In genomic region chr9:10704720-10705119, GRCh38 we compare ENCODE assay signal across 16 cellular contexts.
DNase-seq lines count a peak whose midpoint lies in the region; ATAC-seq and TF ChIP-seq lines count a peak whose summit lies in the region.
"Had no signal": no experiment of that assay in that cellular context is flagged by ENCODE, and none has a peak within 500 bp of the region (broad histone marks: within the 10 kb centered on the region; RNA-seq: fewer than 3 reads in every experiment).

No MANE protein-coding gene starts in this region.

- intact Hi-C loops in upper lobe of right lung (cut with DNase I), result no loop called here

- H3K4me1 ChIP-seq in HUES64 (ENCODE audit: insufficient read depth, low read length) (peaks cover 6% of the 10 kb centered on the region; the same call in 1 of the 2 replicates), upper lobe of right lung (no peaks in the 10 kb centered on the region)
- H3K4me1 ChIP-seq: gastrocnemius medialis, neural progenitor cell, psoas muscle, SJCRH30 had no signal

- TF ChIP-seq CTCF in upper lobe of right lung (IDR thresholded peaks at IDR 0.05), result no peak

- H3K27me3 ChIP-seq in HUES64 (ENCODE audit: insufficient read depth, low read length), result no peaks in the 10 kb centered on the region
- H3K27me3 ChIP-seq in upper lobe of right lung, result no peaks in the 10 kb centered on the region
- H3K27me3 ChIP-seq: gastrocnemius medialis, neural progenitor cell, SJCRH30 had no signal

- H3K4me3 ChIP-seq in HUES64 (ENCODE audit: low read length), result no peak overlapping the region
- no peak overlapping the region for H3K4me3 ChIP-seq in upper lobe of right lung
- H3K4me3 ChIP-seq: gastrocnemius medialis, neural progenitor cell, psoas muscle, SJCRH30 had no signal

- H3K27ac ChIP-seq in HUES64 (ENCODE audit: low read depth, low read length), result peak overlapping the region; percentile 30; the same call in 1 of the 2 replicates
- no peak overlapping the region for H3K27ac ChIP-seq in upper lobe of right lung
- H3K27ac ChIP-seq: gastrocnemius medialis, neural progenitor cell, psoas muscle, SJCRH30 had no signal

- H3K9ac ChIP-seq in HUES64 (ENCODE audit: low read depth, low read length), result no peak overlapping the region
- H3K9ac ChIP-seq: neural progenitor cell had no signal

- H3K36me3 ChIP-seq in HUES64 (ENCODE audit: insufficient read depth, low read length) (no peaks in the 10 kb centered on the region), upper lobe of right lung (no peaks in the 10 kb centered on the region)
- H3K36me3 ChIP-seq: gastrocnemius medialis, neural progenitor cell, SJCRH30 had no signal

- DNase-seq in brain pericyte (ENCODE audit: low read depth, low spot score) (peak; percentile 11), iris pigment epithelial cell (ENCODE audit: low read depth) (peak; percentile 47), upper lobe of right lung (no peak), NCI-H1092 (lab: John Stamatoyannopoulos, UW) (no peak)
- DNase-seq: activated CD4-positive, alpha-beta T cell treated with anti-CD3 and anti-CD28 coated beads, Interleukin-2, amount 50 U/mL, for 1 hour; CD8-positive, alpha-beta T cell; gastrocnemius medialis; left ventricle myocardium superior; NCI-H187 treated with DMSO at 0.1 percent for 48 hours; NCI-H226; psoas muscle; SJCRH30 had no signal

- ATAC-seq in upper lobe of right lung (peak; percentile 82), GM21737 (IDR thresholded peaks at IDR 0.05; ENCODE audit: unreplicated experiment) (no peak), GM18867 (IDR thresholded peaks at IDR 0.05; ENCODE audit: unreplicated experiment) (no peak)
- ATAC-seq: CD8-positive, alpha-beta T cell; gastrocnemius medialis; left ventricle myocardium superior; psoas muscle had no signal

- H3K9me3 ChIP-seq in HUES64 (ENCODE audit: insufficient read depth, low read depth, low read length), result no peaks in the 10 kb centered on the region
- no peaks in the 10 kb centered on the region for H3K9me3 ChIP-seq in upper lobe of right lung
- H3K9me3 ChIP-seq: gastrocnemius medialis, psoas muscle, SJCRH30 had no signal

Comparison
In these comparisons a context has a peak if more than half of its experiments do, and no peak if none do; other contexts are left out.
1. DNase-seq: peak in brain pericyte (single experiment) and iris pigment epithelial cell (single experiment); none in upper lobe of right lung (single experiment) and NCI-H1092 (single experiment).